2 cellular contexts compared by ENCODE assay signal in the genomic region with DNA sequence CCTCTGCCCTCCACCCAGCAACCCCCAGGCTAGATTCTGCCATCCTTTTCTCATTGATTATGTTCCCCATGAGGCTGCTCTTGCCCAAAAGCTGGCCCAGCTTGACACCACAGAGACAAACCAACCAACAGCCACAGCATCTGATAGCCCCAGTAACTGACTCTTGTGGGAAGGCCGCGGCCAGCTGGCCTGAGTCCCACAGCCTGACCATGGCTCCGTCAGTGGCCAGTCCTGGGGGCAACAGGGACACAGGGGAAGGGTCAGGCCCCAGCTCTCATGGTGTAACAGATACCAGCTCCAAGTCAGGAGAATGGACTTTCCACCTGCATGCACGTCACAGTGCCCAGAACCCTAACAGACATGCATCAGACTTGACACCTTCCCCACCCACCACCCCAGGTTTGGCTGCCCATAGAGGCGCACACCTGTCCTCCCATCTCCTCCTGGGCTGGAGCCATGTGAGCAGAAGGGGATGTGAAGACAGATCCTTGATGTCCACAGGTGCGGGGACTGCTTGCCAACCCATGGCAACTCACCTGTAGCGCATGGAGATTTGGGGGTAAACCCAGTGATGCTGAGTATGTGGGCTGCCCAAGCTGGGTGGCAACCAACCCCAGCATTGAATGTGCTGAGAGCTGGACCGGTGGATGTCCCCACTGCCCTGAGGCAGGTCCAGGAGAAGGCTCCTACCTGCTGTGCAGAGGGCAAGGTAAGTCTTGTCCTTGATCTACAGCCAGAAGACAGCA.
A peak's percentile ranks its signal among the peaks of the same experiment; 100 is the strongest.
TF ChIP-seq lines count a peak whose summit lies in the region.

No MANE protein-coding gene starts in this region.

TF ChIP-seq in HepG2, 621 proteins besides CTCF, POLR2A, EP300 and RAD21 (continues in another document):
- TF ChIP-seq NONO (IDR thresholded peaks at IDR 0.05) (no peak), NONO (CRISPR knock-in tag; conservative IDR thresholded peaks at IDR 0.05) (no peak), ARHGAP35 (CRISPR knock-in tag; IDR thresholded peaks at IDR 0.05; ENCODE audit: borderline replicate concordance) (no peak), SPEN (CRISPR knock-in tag; IDR thresholded peaks at IDR 0.05; ENCODE audit: low read depth) (no peak), NFIC (IDR thresholded peaks at IDR 0.05; ENCODE audit: low read length) (no peak), SMC3 (IDR thresholded peaks at IDR 0.05; ENCODE audit: low read length) (no peak), NCOR1 (IDR thresholded peaks at IDR 0.05; ENCODE audit: borderline replicate concordance, low read length) (no peak), ASH2L (IDR thresholded peaks at IDR 0.05; ENCODE audit: insufficient read length, low read depth, low read length) (no peak), ZNF891 (CRISPR knock-in tag; IDR thresholded peaks at IDR 0.05) (peak; percentile 79; the same call in 1 of the 2 replicates), ADNP (CRISPR knock-in tag; IDR thresholded peaks at IDR 0.05) (no peak), MTF2 (CRISPR knock-in tag; IDR thresholded peaks at IDR 0.05; ENCODE audit: borderline replicate concordance) (no peak), GFI1 (CRISPR knock-in tag; IDR thresholded peaks at IDR 0.05; ENCODE audit: borderline replicate concordance) (no peak), NR2F1 (CRISPR knock-in tag; IDR thresholded peaks at IDR 0.05) (no peak), ONECUT2 (CRISPR knock-in tag; IDR thresholded peaks at IDR 0.05) (no peak), RXRA (CRISPR knock-in tag; IDR thresholded peaks at IDR 0.05) (no peak), ZNF326 (CRISPR knock-in tag; IDR thresholded peaks at IDR 0.05; ENCODE audit: borderline replicate concordance) (no peak), ZNF678 (CRISPR knock-in tag; IDR thresholded peaks at IDR 0.05) (no peak), EED (CRISPR knock-in tag; IDR thresholded peaks at IDR 0.05) (no peak), SETDB1 (CRISPR knock-in tag; IDR thresholded peaks at IDR 0.05; ENCODE audit: borderline replicate concordance) (no peak), MXI1 (IDR thresholded peaks at IDR 0.05; ENCODE audit: borderline replicate concordance, low read depth, low read length) (no peak), MYC (CRISPR knock-in tag; IDR thresholded peaks at IDR 0.05; ENCODE audit: borderline replicate concordance) (no peak), ZNF292 (CRISPR knock-in tag; IDR thresholded peaks at IDR 0.05; ENCODE audit: borderline replicate concordance, low read depth) (no peak), MAFK (conservative IDR thresholded peaks at IDR 0.05 in 1 of 2, IDR thresholded peaks at IDR 0.05 in 1 of 2; ENCODE audit: low read length in 2 of 2) (no peak), ZC3H4 (CRISPR knock-in tag; IDR thresholded peaks at IDR 0.05; ENCODE audit: borderline replicate concordance) (no peak), ZFP1 (CRISPR knock-in tag; IDR thresholded peaks at IDR 0.05) (no peak), RARG (CRISPR knock-in tag; IDR thresholded peaks at IDR 0.05; ENCODE audit: low read depth) (no peak), ZNF746 (CRISPR knock-in tag; IDR thresholded peaks at IDR 0.05) (0 out of 2 replicates have a peak, but pooled peaks have one; percentile 32), HNRNPH1 (optimal IDR thresholded peaks at IDR 0.05; ENCODE audit: low read depth, low read length) (no peak), ZNF225 (CRISPR knock-in tag; IDR thresholded peaks at IDR 0.05) (no peak)
- TF ChIP-seq, protein P1, sequence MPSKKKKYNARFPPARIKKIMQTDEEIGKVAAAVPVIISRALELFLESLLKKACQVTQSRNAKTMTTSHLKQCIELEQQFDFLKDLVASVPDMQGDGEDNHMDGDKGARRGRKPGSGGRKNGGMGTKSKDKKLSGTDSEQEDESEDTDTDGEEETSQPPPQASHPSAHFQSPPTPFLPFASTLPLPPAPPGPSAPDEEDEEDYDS (CRISPR knock-in tag; IDR thresholded peaks at IDR 0.05), result no peak
- TF ChIP-seq, protein P2, sequence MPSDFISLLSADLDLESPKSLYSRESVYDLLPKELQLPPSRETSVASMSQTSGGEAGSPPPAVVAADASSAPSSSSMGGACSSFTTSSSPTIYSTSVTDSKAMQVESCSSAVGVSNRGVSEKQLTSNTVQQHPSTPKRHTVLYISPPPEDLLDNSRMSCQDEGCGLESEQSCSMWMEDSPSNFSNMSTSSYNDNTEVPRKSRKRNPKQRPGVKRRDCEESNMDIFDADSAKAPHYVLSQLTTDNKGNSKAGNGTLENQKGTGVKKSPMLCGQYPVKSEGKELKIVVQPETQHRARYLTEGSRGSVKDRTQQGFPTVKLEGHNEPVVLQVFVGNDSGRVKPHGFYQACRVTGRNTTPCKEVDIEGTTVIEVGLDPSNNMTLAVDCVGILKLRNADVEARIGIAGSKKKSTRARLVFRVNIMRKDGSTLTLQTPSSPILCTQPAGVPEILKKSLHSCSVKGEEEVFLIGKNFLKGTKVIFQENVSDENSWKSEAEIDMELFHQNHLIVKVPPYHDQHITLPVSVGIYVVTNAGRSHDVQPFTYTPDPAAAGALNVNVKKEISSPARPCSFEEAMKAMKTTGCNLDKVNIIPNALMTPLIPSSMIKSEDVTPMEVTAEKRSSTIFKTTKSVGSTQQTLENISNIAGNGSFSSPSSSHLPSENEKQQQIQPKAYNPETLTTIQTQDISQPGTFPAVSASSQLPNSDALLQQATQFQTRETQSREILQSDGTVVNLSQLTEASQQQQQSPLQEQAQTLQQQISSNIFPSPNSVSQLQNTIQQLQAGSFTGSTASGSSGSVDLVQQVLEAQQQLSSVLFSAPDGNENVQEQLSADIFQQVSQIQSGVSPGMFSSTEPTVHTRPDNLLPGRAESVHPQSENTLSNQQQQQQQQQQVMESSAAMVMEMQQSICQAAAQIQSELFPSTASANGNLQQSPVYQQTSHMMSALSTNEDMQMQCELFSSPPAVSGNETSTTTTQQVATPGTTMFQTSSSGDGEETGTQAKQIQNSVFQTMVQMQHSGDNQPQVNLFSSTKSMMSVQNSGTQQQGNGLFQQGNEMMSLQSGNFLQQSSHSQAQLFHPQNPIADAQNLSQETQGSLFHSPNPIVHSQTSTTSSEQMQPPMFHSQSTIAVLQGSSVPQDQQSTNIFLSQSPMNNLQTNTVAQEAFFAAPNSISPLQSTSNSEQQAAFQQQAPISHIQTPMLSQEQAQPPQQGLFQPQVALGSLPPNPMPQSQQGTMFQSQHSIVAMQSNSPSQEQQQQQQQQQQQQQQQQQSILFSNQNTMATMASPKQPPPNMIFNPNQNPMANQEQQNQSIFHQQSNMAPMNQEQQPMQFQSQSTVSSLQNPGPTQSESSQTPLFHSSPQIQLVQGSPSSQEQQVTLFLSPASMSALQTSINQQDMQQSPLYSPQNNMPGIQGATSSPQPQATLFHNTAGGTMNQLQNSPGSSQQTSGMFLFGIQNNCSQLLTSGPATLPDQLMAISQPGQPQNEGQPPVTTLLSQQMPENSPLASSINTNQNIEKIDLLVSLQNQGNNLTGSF (CRISPR knock-in tag; IDR thresholded peaks at IDR 0.05), result no peak
- TF ChIP-seq, protein P3, sequence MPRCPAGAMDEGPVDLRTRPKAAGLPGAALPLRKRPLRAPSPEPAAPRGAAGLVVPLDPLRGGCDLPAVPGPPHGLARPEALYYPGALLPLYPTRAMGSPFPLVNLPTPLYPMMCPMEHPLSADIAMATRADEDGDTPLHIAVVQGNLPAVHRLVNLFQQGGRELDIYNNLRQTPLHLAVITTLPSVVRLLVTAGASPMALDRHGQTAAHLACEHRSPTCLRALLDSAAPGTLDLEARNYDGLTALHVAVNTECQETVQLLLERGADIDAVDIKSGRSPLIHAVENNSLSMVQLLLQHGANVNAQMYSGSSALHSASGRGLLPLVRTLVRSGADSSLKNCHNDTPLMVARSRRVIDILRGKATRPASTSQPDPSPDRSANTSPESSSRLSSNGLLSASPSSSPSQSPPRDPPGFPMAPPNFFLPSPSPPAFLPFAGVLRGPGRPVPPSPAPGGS (CRISPR knock-in tag; IDR thresholded peaks at IDR 0.05), result no peak

TF ChIP-seq in H1, 55 proteins besides CTCF, POLR2A, EP300 and RAD21:
- TF ChIP-seq SP4 (IDR thresholded peaks at IDR 0.05; ENCODE audit: low read length) (no peak), POU5F1 (IDR thresholded peaks at IDR 0.05; ENCODE audit: low read depth, low read length) (no peak), POLR2AphosphoS5 (IDR thresholded peaks at IDR 0.05; ENCODE audit: low read depth, low read length) (no peak), NANOG (IDR thresholded peaks at IDR 0.05; ENCODE audit: insufficient read depth, low read depth, low read length, poor library complexity, severe bottlenecking) (no peak), NRF1 (IDR thresholded peaks at IDR 0.05; ENCODE audit: low read depth, low read length) (no peak), BCL11A (IDR thresholded peaks at IDR 0.05; ENCODE audit: low read depth in 2 of 2, low read length in 2 of 2) (no peak), HDAC6 (IDR thresholded peaks at IDR 0.05; ENCODE audit: low read depth, low read length) (no peak), RXRA (IDR thresholded peaks at IDR 0.05; ENCODE audit: insufficient read depth, low read depth, low read length) (no peak)
- TF ChIP-seq, protein P4, sequence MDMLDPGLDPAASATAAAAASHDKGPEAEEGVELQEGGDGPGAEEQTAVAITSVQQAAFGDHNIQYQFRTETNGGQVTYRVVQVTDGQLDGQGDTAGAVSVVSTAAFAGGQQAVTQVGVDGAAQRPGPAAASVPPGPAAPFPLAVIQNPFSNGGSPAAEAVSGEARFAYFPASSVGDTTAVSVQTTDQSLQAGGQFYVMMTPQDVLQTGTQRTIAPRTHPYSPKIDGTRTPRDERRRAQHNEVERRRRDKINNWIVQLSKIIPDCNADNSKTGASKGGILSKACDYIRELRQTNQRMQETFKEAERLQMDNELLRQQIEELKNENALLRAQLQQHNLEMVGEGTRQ (IDR thresholded peaks at IDR 0.05; ENCODE audit: low read length), result no peak
